In genomic region chr5:53480474-53481353, GRCh38 we compare ENCODE assay signal across 7 cellular contexts. TPM values are rescaled to one million over a fixed set of nuclear protein-coding genes. Genes with fewer than 3 reads are reported as not detected.
DNase-seq lines count a peak whose midpoint lies in the region; ATAC-seq, FAIRE-seq and TF ChIP-seq lines count a peak whose summit lies in the region.

Gene FST (plus strand): TSS chr5:53480629. CDS start chr5:53480792, 163 bp downstream.

- H3K9ac ChIP-seq in kidney (ENCODE audit: low read length in 2 of 2), result peak within 1 kb of the TSS; percentile 45 to 51

- peaks cover 0 to 10% of the 10 kb centered on the region in 2 donors for H3K4me1 ChIP-seq in kidney (ENCODE audit: control insufficient read depth in 1 of 2, insufficient read depth in 1 of 2, low read depth in 1 of 2, low read length in 2 of 2)

- H3K4me3 ChIP-seq in NB4 (ENCODE audit: low read depth, low read length) (peak within 1 kb of the TSS; percentile 3), brain microvascular endothelial cell (ENCODE audit: low read depth, low read length) (peak within 1 kb of the TSS; percentile 70), kidney (ENCODE audit: low read length in 2 of 2) (peak within 1 kb of the TSS; percentile 78 to 81)

- H3K27ac ChIP-seq in brain microvascular endothelial cell (no peak within 1 kb of the TSS), kidney (ENCODE audit: low read depth in 2 of 2, low read length in 2 of 2) (peak within 1 kb of the TSS in 1 of 2 donors; percentile 5)

- no peaks in the 10 kb centered on the region for H3K27me3 ChIP-seq in brain microvascular endothelial cell (replicated peaks)

- no peaks in the 10 kb centered on the region for H3K9me3 ChIP-seq in kidney (ENCODE audit: control insufficient read depth in 1 of 2, low read length in 2 of 2)

- in situ Hi-C loops in brain microvascular endothelial cell (cut with HindIII; ENCODE audit: low pct_ligation_motif_present, low sequenced_read_pairs), result no loop called here

- intact Hi-C loops in kidney (cut with DNase I), result no loop called here

- POLR2A ChIA-PET in GM10248 (lab: Yijun Ruan, JAX), result no interaction called here

- H3K36me3 ChIP-seq in brain microvascular endothelial cell (replicated peaks), result no peaks in the 10 kb centered on the region
- H3K36me3 ChIP-seq in kidney (ENCODE audit: control insufficient read depth in 1 of 2, insufficient read depth in 2 of 2, low read length in 2 of 2), result no peaks in the 10 kb centered on the region

- CTCF ChIA-PET in GM10248 (lab: Yijun Ruan, JAX), result no interaction called here

- TF ChIP-seq POLR2A in NB4 (IDR thresholded peaks at IDR 0.05; ENCODE audit: extremely low read depth, insufficient read length), result no peak

- FAIRE-seq in kidney (lab: Jason Lieb, UNC), result no peak

- no peak for ATAC-seq in stimulated activated naive CD8-positive, alpha-beta T cell treated with anti-CD3 and anti-CD28 coated beads, Interleukin-15, Interleukin-2, amounts not matched to agents 100 U/mL and 50 U/mL, for 24 hours

- DNase-seq in GM10248 (ENCODE audit: extremely low spot score) (peak; percentile 38), NB4 (ENCODE audit: low read depth) (peak; percentile 12), brain microvascular endothelial cell (no peak), kidney (peak; percentile 76), hippocampal formation (lab: John Stamatoyannopoulos, UW) (no peak)
- peak; percentile 24 for DNase-seq in stimulated activated naive CD8-positive, alpha-beta T cell treated with anti-CD3 and anti-CD28 coated beads, Interleukin-15, Interleukin-2, amounts not matched to agents 100 U/mL and 50 U/mL, for 24 hours
- DNase-seq in effector CD4-positive, alpha-beta T cell, result no peak

- TF ChIP-seq CTCF in GM10248 (IDR thresholded peaks at IDR 0.05; ENCODE audit: control extremely low read depth, extremely low read depth, low read depth, missing control alignments) (no peak), NB4 (IDR thresholded peaks at IDR 0.05; ENCODE audit: low read depth, low read length) (no peak), brain microvascular endothelial cell (IDR thresholded peaks at IDR 0.05; ENCODE audit: low read depth, low read length, missing control alignments) (no peak), kidney (IDR thresholded peaks at IDR 0.05; ENCODE audit: borderline replicate concordance, extremely low read depth, insufficient read depth) (no peak)

RNA-seq across cellular contexts. Expression of gene FST, which starts in this region (rescaled TPM):
- total RNA-seq in kidney, result 2.7 TPM
- polyA plus RNA-seq in kidney (ENCODE audit: insufficient read depth, low read depth, low replicate concordance), result 0.45 TPM

Comparison
In these comparisons a context has a peak if more than half of its experiments do, and no peak if none do; other contexts are left out.
1. DNase-seq: peak in GM10248 (single experiment), NB4 (single experiment), kidney (single experiment) and stimulated activated naive CD8-positive, alpha-beta T cell treated with anti-CD3 and anti-CD28 coated beads, Interleukin-15, Interleukin-2, amounts not matched to agents 100 U/mL and 50 U/mL, for 24 hours (single experiment); none in brain microvascular endothelial cell (single experiment), hippocampal formation (0 of 2) and effector CD4-positive, alpha-beta T cell (single experiment).
2. H3K4me3 ChIP-seq: peak in every context shown above with its lines; median percentile 80 in kidney; 70 in brain microvascular endothelial cell; 3 in NB4.